In genomic region chr7:30029696-30030095, GRCh38 we compare ENCODE assay signal across 8 cellular contexts. TPM values are rescaled to one million over a fixed set of nuclear protein-coding genes. Genes with fewer than 3 reads are reported as not detected.
A peak's percentile ranks its signal among the peaks of the same experiment; 100 is the strongest.
DNase-seq lines count a peak whose midpoint lies in the region; ATAC-seq, FAIRE-seq and TF ChIP-seq lines count a peak whose summit lies in the region.

No MANE protein-coding gene starts in this region.

- TF ChIP-seq CTCF in astrocyte (IDR thresholded peaks at IDR 0.05; ENCODE audit: insufficient read depth, low read depth, low read length) (no peak), lower lobe of right lung (IDR thresholded peaks at IDR 0.05) (no peak)

- no peak overlapping the region for H3K4me3 Mint-ChIP-seq in astrocyte (ENCODE audit: unreplicated experiment)

- H3K9ac ChIP-seq in astrocyte (ENCODE audit: low read length): peak overlapping the region; percentile 92

- peak overlapping the region; percentile 86 for H3K4me2 ChIP-seq in astrocyte (ENCODE audit: low read length)

- no peaks in the 10 kb centered on the region for H3K27me3 Mint-ChIP-seq in astrocyte (ENCODE audit: low read depth, unreplicated experiment)

- H3K9me3 ChIP-seq in astrocyte (ENCODE audit: insufficient read depth, low read depth, low read length): no peaks in the 10 kb centered on the region
- H3K9me3 ChIP-seq in lower lobe of right lung: no peaks in the 10 kb centered on the region

- no peak overlapping the region for H2AFZ ChIP-seq in astrocyte (ENCODE audit: low read depth, low read length)

- H3K36me3 ChIP-seq in H7 (replicated peaks; ENCODE audit: control insufficient read depth, insufficient read depth, low read length) (no peaks in the 10 kb centered on the region), astrocyte (ENCODE audit: insufficient read depth, low read length) (no peaks in the 10 kb centered on the region), lower lobe of right lung (no peaks in the 10 kb centered on the region)

- H3K4me1 Mint-ChIP-seq in astrocyte (ENCODE audit: low read depth, unreplicated experiment): peaks cover 15% of the 10 kb centered on the region

- H3K4me1 ChIP-seq in astrocyte (ENCODE audit: insufficient read depth, low read length): peaks cover 28% of the 10 kb centered on the region
- H3K4me1 ChIP-seq in lower lobe of right lung: peaks cover 43% of the 10 kb centered on the region

- DNase-seq in AG08396 (ENCODE audit: low spot score) (peak; percentile 16), H7 (peak; percentile 26), astrocyte (ENCODE audit: low read depth) (no peak), lower lobe of right lung (no peak), NCI-H146 treated with DMSO at 0.1 percent for 48 hours (lab: John Stamatoyannopoulos, UW; ENCODE audit: unreplicated experiment) (no peak), left lobe of liver (ENCODE audit: low spot score) (no peak)

- no peaks in the 10 kb centered on the region for H3K9me3 Mint-ChIP-seq in astrocyte (ENCODE audit: unreplicated experiment)

- peaks cover 49% of the 10 kb centered on the region for H4K20me1 ChIP-seq in astrocyte (ENCODE audit: insufficient read depth, low read length)

- no peak for FAIRE-seq in astrocyte (lab: Jason Lieb, UNC)

- H3K79me2 ChIP-seq in astrocyte (ENCODE audit: insufficient read depth, low read length): peaks cover 62% of the 10 kb centered on the region

- intact Hi-C loops in lower lobe of right lung (cut with DNase I): no loop called here

- H3K4me3 ChIP-seq in H7 (ENCODE audit: insufficient read depth, low read depth, low read length) (peak overlapping the region; percentile 79; the same call in 1 of the 2 replicates), astrocyte (ENCODE audit: insufficient read depth, low read depth, low read length) (peak overlapping the region; percentile 98), lower lobe of right lung (peak overlapping the region; percentile 95)

- ATAC-seq in lower lobe of right lung (no peak), HG02763 (IDR thresholded peaks at IDR 0.05; ENCODE audit: unreplicated experiment) (no peak), GM19463 (IDR thresholded peaks at IDR 0.05; ENCODE audit: unreplicated experiment) (no peak), left lobe of liver (no peak)

- H3K27me3 ChIP-seq in H7 (ENCODE audit: control insufficient read depth, insufficient read depth, low read length) (no peaks in the 10 kb centered on the region), astrocyte (ENCODE audit: insufficient read depth, low read length) (no peaks in the 10 kb centered on the region), lower lobe of right lung (ENCODE audit: low read depth) (no peaks in the 10 kb centered on the region)

- no peak overlapping the region for H3K27ac ChIP-seq in astrocyte (ENCODE audit: low read depth, low read length)
- no peak overlapping the region for H3K27ac ChIP-seq in lower lobe of right lung

- H3K36me3 Mint-ChIP-seq in astrocyte (ENCODE audit: low read depth, unreplicated experiment): no peaks in the 10 kb centered on the region

- peak overlapping the region; percentile 87 for H3K27ac Mint-ChIP-seq in astrocyte (ENCODE audit: unreplicated experiment)

RNA-seq across cellular contexts. Expression of gene PLEKHA8, which starts 1.5 kb away (rescaled TPM):
- 29.2 and 31.3 TPM in 2 replicates for total RNA-seq in H7 (2014; rRNA removed; shearing (Covaris generic))
- 26.3 and 34.7 TPM in 2 replicates for total RNA-seq in astrocyte
- 8.8 TPM for total RNA-seq in lower lobe of right lung
- 4.3 TPM for total RNA-seq in left lobe of liver

RNA-seq across cellular contexts. Expression of gene FKBP14, which starts 3.2 kb away (rescaled TPM):
- total RNA-seq in H7 (2014; rRNA removed; shearing (Covaris generic)): 12.5 and 15.3 TPM in 2 replicates
- 100 and 123 TPM in 2 replicates for total RNA-seq in astrocyte
- 11.7 TPM for total RNA-seq in lower lobe of right lung
- 4.9 TPM for total RNA-seq in left lobe of liver

RNA-seq across cellular contexts. Expression of gene SCRN1, which starts 40.1 kb away (rescaled TPM):
- total RNA-seq in H7 (2014; rRNA removed; shearing (Covaris generic)): 115 and 123 TPM in 2 replicates
- total RNA-seq in astrocyte (98.3 and 116 TPM in 2 replicates), lower lobe of right lung (28.2 TPM), left lobe of liver (3.1 TPM)

Comparison
In these comparisons a context has a peak if more than half of its experiments do, and no peak if none do; other contexts are left out.
1. DNase-seq: peak in AG08396 (single experiment) and H7 (single experiment); none in astrocyte (single experiment), lower lobe of right lung (single experiment), NCI-H146 treated with DMSO at 0.1 percent for 48 hours (single experiment) and left lobe of liver (single experiment).
2. Peak in every context shown above with its lines, with median percentiles within 50 percentile points of each other: H3K4me3 ChIP-seq.